9 cellular contexts compared by ENCODE assay signal in genomic region chr1:161185732-161186311, GRCh38. TPM values are rescaled to one million over a fixed set of nuclear protein-coding genes. Genes with fewer than 3 reads are reported as not detected.
DNase-seq lines count a peak whose midpoint lies in the region; ATAC-seq and TF ChIP-seq lines count a peak whose summit lies in the region.
"Had no signal": no experiment of that assay in that cellular context is flagged by ENCODE, and none has a peak within 500 bp of the region (broad histone marks: within the 10 kb centered on the region; RNA-seq: fewer than 3 reads in every experiment).

No MANE protein-coding gene starts in this region.

- no peaks in the 10 kb centered on the region for H3K36me3 Mint-ChIP-seq in MCF 10A (ENCODE audit: insufficient read depth, unreplicated experiment)

- no peaks in the 10 kb centered on the region for H3K9me3 ChIP-seq in IMR-90 (ENCODE audit: control insufficient read depth, insufficient read depth, low read length)

- no peak for TF ChIP-seq POLR2A in IMR-90 (IDR thresholded peaks at IDR 0.05; ENCODE audit: low read depth, low read length)

- 0 out of 2 replicates have a peak, but pooled peaks cover 6% of the 10 kb centered on the region for H3K9me1 ChIP-seq in IMR-90 (ENCODE audit: insufficient read depth, low read length)

- H2AK9ac ChIP-seq in IMR-90 (replicated peaks; ENCODE audit: low read depth, low read length, poor library complexity), result peak overlapping the region; percentile 23

- peak; percentile 61 for DNase-seq in Ammon's horn (ENCODE audit: low spot score)
- no peak for DNase-seq in IMR-90
- no peak for DNase-seq in MCF 10A (ENCODE audit: unreplicated experiment)
- DNase-seq in posterior vena cava (ENCODE audit: low spot score), result peak; percentile 15
- no peak for DNase-seq in GOT3 (lab: John Stamatoyannopoulos, UW)
- no peak for DNase-seq in NCI-H128 (lab: John Stamatoyannopoulos, UW; ENCODE audit: unreplicated experiment)
- no peak for DNase-seq in GM10248 (ENCODE audit: extremely low spot score)

- H3K56ac ChIP-seq in IMR-90 (ENCODE audit: extremely low read depth, insufficient read depth, low read length), result no peak overlapping the region

- H2BK120ac ChIP-seq in IMR-90 (ENCODE audit: low read depth, low read length), result peak overlapping the region; percentile 3; the same call in 1 of the 2 replicates

- in situ Hi-C loops in IMR-90 (cut with MboI; ENCODE audit: low sequenced_read_pairs), result no loop called here

- TF ChIP-seq CTCF in IMR-90 (conservative IDR thresholded peaks at IDR 0.05; ENCODE audit: low read depth, low read length) (no peak), MCF 10A (IDR thresholded peaks at IDR 0.05; ENCODE audit: unreplicated experiment) (no peak), GM10248 (IDR thresholded peaks at IDR 0.05; ENCODE audit: control extremely low read depth, extremely low read depth, low read depth, missing control alignments) (no peak)

- no peak overlapping the region for H3K4me3 ChIP-seq in IMR-90 (ENCODE audit: insufficient read depth, low read depth, low read length)

- no peak for TF ChIP-seq RAD21 in IMR-90 (IDR thresholded peaks at IDR 0.05; ENCODE audit: low read length)

- H2BK15ac ChIP-seq in IMR-90 (ENCODE audit: low read depth, low read length), result no peak overlapping the region

- dilution Hi-C loops in IMR-90 (cut with HindIII; ENCODE audit: low sequenced_read_pairs, unreplicated experiment), result no loop called here

- BruUV-seq in IMR-90 (replicated peaks; lab: Mats Ljungman, UMichigan), result no TSS peak
- no TSS peak for BruUV-seq in MCF 10A (replicated peaks; lab: Mats Ljungman, UMichigan)

- H3K4me3 Mint-ChIP-seq in MCF 10A (ENCODE audit: unreplicated experiment), result no peak overlapping the region
- H3K4me3 Mint-ChIP-seq: neural crest cell had no signal

- H2AK5ac ChIP-seq in IMR-90 (ENCODE audit: low read depth, low read length), result no peak overlapping the region

- intact Hi-C loops in IMR-90 (cut with micrococcal nuclease) (no loop called here), MCF 10A (cut with micrococcal nuclease) (no loop called here), posterior vena cava (cut with DNase I) (no loop called here)

- no peaks in the 10 kb centered on the region for H4K20me1 ChIP-seq in IMR-90 (ENCODE audit: insufficient read depth, low read length)

- CTCF ChIA-PET in IMR-90 (lab: Yijun Ruan, JAX), result no interaction called here
- CTCF ChIA-PET in MCF 10A (lab: Yijun Ruan, JAX), result interaction anchor here (0.5 to 1.8 kb wide), 7 partner anchors 13 to 243 kb away, joined by 3 to 10 read pairs (median 3); partner anchors contain the start of genes ADAMTS4 and TOMM40L
- CTCF ChIA-PET in GM10248 (lab: Yijun Ruan, JAX), result interaction anchor here (0.7 to 2.0 kb wide), 8 partner anchors 9 to 197 kb away, joined by 3 to 14 read pairs (median 4); partner anchors contain the start of genes NDUFS2, PPOX and TOMM40L

- POLR2A ChIA-PET in IMR-90 (lab: Charles Lee; ENCODE audit: unreplicated experiment) (no interaction called here), MCF 10A (lab: Yijun Ruan, JAX) (interaction anchor here (0.7 to 1.4 kb wide), 2 partner anchors 20 to 40 kb away, joined by 3 to 4 read pairs; partner anchors contain the start of gene PPOX), GM10248 (lab: Yijun Ruan, JAX) (interaction anchor here (0.6 to 1.4 kb wide), 2 partner anchors 20 to 1036 kb away, joined by 4 to 7 read pairs; partner anchors contain the start of gene PPOX)

- H3K9ac ChIP-seq in IMR-90 (ENCODE audit: low read depth, low read length), result no peak overlapping the region

- peak overlapping the region in 1 of 2 experiments; percentile 57; a peak in 2 of 4 replicates for H4K8ac ChIP-seq in IMR-90 (ENCODE audit: low read depth in 2 of 2, low read length in 2 of 2)

- H2BK5ac ChIP-seq in IMR-90 (ENCODE audit: low read depth, low read length, poor library complexity, severe bottlenecking), result no peak overlapping the region

- no peak overlapping the region for H3K4me2 ChIP-seq in IMR-90 (ENCODE audit: low read depth, low read length)

- no peaks in the 10 kb centered on the region for H3K79me1 ChIP-seq in IMR-90 (ENCODE audit: low read depth in 1 of 2, low read length in 2 of 2)

- peak overlapping the region; percentile 29; the same call in 1 of the 2 replicates for H3K4ac ChIP-seq in IMR-90 (ENCODE audit: low read depth, low read length)

- H4K5ac ChIP-seq in IMR-90 (ENCODE audit: low read depth, low read length), result no peak overlapping the region

- H3K27me3 Mint-ChIP-seq in MCF 10A (ENCODE audit: insufficient read depth, unreplicated experiment), result no peaks in the 10 kb centered on the region

- peaks cover 33% of the 10 kb centered on the region for H3K4me1 Mint-ChIP-seq in MCF 10A (ENCODE audit: insufficient read depth, unreplicated experiment)

- H3K27ac ChIP-seq in IMR-90 (ENCODE audit: insufficient read depth, low read length), result no peak overlapping the region

- peak overlapping the region; percentile 36 for H3K27ac Mint-ChIP-seq in MCF 10A (ENCODE audit: low read depth, unreplicated experiment)

- peak overlapping the region; percentile 47 for H2AFZ ChIP-seq in IMR-90 (replicated peaks; ENCODE audit: low read length, poor library complexity)

- ATAC-seq in GM19372 (IDR thresholded peaks at IDR 0.05; ENCODE audit: low read depth, unreplicated experiment) (peak; percentile 19), IMR-90 (ENCODE audit: low read depth) (no peak)

- H3K18ac ChIP-seq in IMR-90 (ENCODE audit: low read depth, low read length), result no peak overlapping the region

- H3K4me1 ChIP-seq in IMR-90 (ENCODE audit: control insufficient read depth, insufficient read depth, low read length), result peaks cover 3% of the 10 kb centered on the region

- WGBS in IMR-90 (ENCODE audit: extremely low coverage in 2 of 2, insufficient read length in 1 of 2), 2 experiments, result no CpG with 5 or more reads among the region's 2 CpGs

- H2BK20ac ChIP-seq in IMR-90 (ENCODE audit: low read depth, low read length), result no peak overlapping the region

- H3K36me3 ChIP-seq in IMR-90 (ENCODE audit: control insufficient read depth, insufficient read depth, low read length), result no peaks in the 10 kb centered on the region

- H3K9me3 Mint-ChIP-seq in MCF 10A (ENCODE audit: unreplicated experiment), result no peaks in the 10 kb centered on the region
- H3K9me3 Mint-ChIP-seq: neural crest cell had no signal

- H3K27me3 ChIP-seq in IMR-90 (ENCODE audit: control insufficient read depth, insufficient read depth, low read length), result no peaks in the 10 kb centered on the region

- no peak overlapping the region; the same call in 1 of the 2 replicates for H3K14ac ChIP-seq in IMR-90 (replicated peaks; ENCODE audit: low read depth, low read length)

- H3K23ac ChIP-seq in IMR-90 (ENCODE audit: low read depth, low read length), result no peak overlapping the region; the same call in 1 of the 2 replicates

- no peak overlapping the region for H4K91ac ChIP-seq in IMR-90 (ENCODE audit: insufficient read depth, low read depth, low read length)

TF ChIP-seq in IMR-90, 13 proteins besides CTCF, POLR2A, EP300 and RAD21 (continues in another document):
- TF ChIP-seq CEBPB (IDR thresholded peaks at IDR 0.05; ENCODE audit: low read depth, low read length), result no peak
- TF ChIP-seq MXI1 (IDR thresholded peaks at IDR 0.05; ENCODE audit: borderline replicate concordance, low read depth, low read length), result no peak
- no peak for TF ChIP-seq RFX5 (IDR thresholded peaks at IDR 0.05; ENCODE audit: low read depth, low read length)
- no peak for TF ChIP-seq USF2 (IDR thresholded peaks at IDR 0.05; ENCODE audit: low read depth, low read length)
- no peak for TF ChIP-seq RCOR1 (IDR thresholded peaks at IDR 0.05; ENCODE audit: insufficient replicate concordance, low read length)
- no peak for TF ChIP-seq SMC3 (IDR thresholded peaks at IDR 0.05; ENCODE audit: low read depth, low read length)
- TF ChIP-seq NFE2L2 (IDR thresholded peaks at IDR 0.05; ENCODE audit: low read depth, low read length), result no peak
- TF ChIP-seq MAZ (IDR thresholded peaks at IDR 0.05; ENCODE audit: borderline replicate concordance, low read depth, low read length), result no peak
- no peak for TF ChIP-seq MAFK (IDR thresholded peaks at IDR 0.05; ENCODE audit: low read depth, low read length)

RNA-seq across cellular contexts. Expression of gene B4GALT3, which starts 8.5 kb away (rescaled TPM):
- total RNA-seq in IMR-90 (2012; rRNA removed), result 11.4 and 19.9 TPM in 2 replicates
- 36.0 and 41.5 TPM in 2 replicates for polyA plus RNA-seq in IMR-90 (2012; rRNA removed)
- polyA plus RNA-seq in IMR-90 (2012; cell fraction: cytosol; rRNA removed), result 43.6 and 51.8 TPM in 2 replicates
- 67.0 and 75.3 TPM in 2 replicates for polyA plus RNA-seq in IMR-90 (2012; cell fraction: nucleus; rRNA removed; ENCODE audit: low replicate concordance)
- total RNA-seq in MCF 10A (2022), result 50.0 and 51.7 TPM in 2 replicates
- total RNA-seq in posterior vena cava, result 10 to 100 TPM; 12.7 to 17.3 TPM

RNA-seq across cellular contexts. Expression of gene ADAMTS4, which starts 13.0 kb away (rescaled TPM):
- total RNA-seq in IMR-90 (2012; rRNA removed) (0.28 and 0.72 TPM in 2 replicates), MCF 10A (2022) (not detected in 2 replicates), posterior vena cava (100 to 1,000 TPM in 1 of 2 donors, 10 to 100 TPM in 1; 28.0 to 125 TPM)
- polyA plus RNA-seq in IMR-90 (2012; rRNA removed), result 0.39 and 0.40 TPM in 2 replicates
- polyA plus RNA-seq in IMR-90 (2012; cell fraction: cytosol; rRNA removed), result 0.25 and 0.40 TPM in 2 replicates
- 1.4 and 1.6 TPM in 2 replicates for polyA plus RNA-seq in IMR-90 (2012; cell fraction: nucleus; rRNA removed; ENCODE audit: low replicate concordance)

RNA-seq across cellular contexts. Expression of gene NDUFS2, which starts 16.3 kb away (rescaled TPM):
- total RNA-seq in IMR-90 (2012; rRNA removed), result 85.5 and 122 TPM in 2 replicates
- 101 and 103 TPM in 2 replicates for polyA plus RNA-seq in IMR-90 (2012; rRNA removed)
- 83.0 and 100.0 TPM in 2 replicates for polyA plus RNA-seq in IMR-90 (2012; cell fraction: cytosol; rRNA removed)
- 67.4 and 101 TPM in 2 replicates for polyA plus RNA-seq in IMR-90 (2012; cell fraction: nucleus; rRNA removed; ENCODE audit: low replicate concordance)
- 139 and 149 TPM in 2 replicates for total RNA-seq in MCF 10A (2022)
- total RNA-seq in posterior vena cava, result 10 to 100 TPM; 54.3 to 57.9 TPM

RNA-seq across cellular contexts. Expression of gene PPOX, which starts 19.6 kb away (rescaled TPM):
- total RNA-seq in IMR-90 (2012; rRNA removed) (6.1 TPM in 2 replicates), MCF 10A (2022) (30.3 and 32.4 TPM in 2 replicates), posterior vena cava (10 to 100 TPM; 15.0 to 16.8 TPM)
- 14.3 and 14.8 TPM in 2 replicates for polyA plus RNA-seq in IMR-90 (2012; rRNA removed)
- polyA plus RNA-seq in IMR-90 (2012; cell fraction: cytosol; rRNA removed), result 6.3 and 12.0 TPM in 2 replicates
- 86.8 and 100 TPM in 2 replicates for polyA plus RNA-seq in IMR-90 (2012; cell fraction: nucleus; rRNA removed; ENCODE audit: low replicate concordance)

RNA-seq across cellular contexts. Expression of gene USP21, which starts 26.5 kb away (rescaled TPM):
- total RNA-seq in IMR-90 (2012; rRNA removed) (3.3 and 6.3 TPM in 2 replicates), MCF 10A (2022) (33.8 and 36.6 TPM in 2 replicates), posterior vena cava (10 to 100 TPM; 12.9 to 20.8 TPM)
- polyA plus RNA-seq in IMR-90 (2012; rRNA removed), result 23.8 and 24.7 TPM in 2 replicates
- polyA plus RNA-seq in IMR-90 (2012; cell fraction: cytosol; rRNA removed), result 13.5 and 13.8 TPM in 2 replicates
- 69.2 and 96.8 TPM in 2 replicates for polyA plus RNA-seq in IMR-90 (2012; cell fraction: nucleus; rRNA removed; ENCODE audit: low replicate concordance)

Comparison
In these comparisons a context has a peak if more than half of its experiments do, and no peak if none do; other contexts are left out.
1. DNase-seq: peak in Ammon's horn (single experiment) and posterior vena cava (single experiment); none in IMR-90 (single experiment), MCF 10A (single experiment), GOT3 (single experiment), NCI-H128 (single experiment) and GM10248 (single experiment).
2. RNA of gene ADAMTS4, which starts 13.0 kb away (total RNA-seq): 28.0 to 125 TPM in posterior vena cava; 0.28 to 0.72 TPM in IMR-90 and not detected in MCF 10A; every median in the first group is over 10 times any median in the second.